In the genomic region with DNA sequence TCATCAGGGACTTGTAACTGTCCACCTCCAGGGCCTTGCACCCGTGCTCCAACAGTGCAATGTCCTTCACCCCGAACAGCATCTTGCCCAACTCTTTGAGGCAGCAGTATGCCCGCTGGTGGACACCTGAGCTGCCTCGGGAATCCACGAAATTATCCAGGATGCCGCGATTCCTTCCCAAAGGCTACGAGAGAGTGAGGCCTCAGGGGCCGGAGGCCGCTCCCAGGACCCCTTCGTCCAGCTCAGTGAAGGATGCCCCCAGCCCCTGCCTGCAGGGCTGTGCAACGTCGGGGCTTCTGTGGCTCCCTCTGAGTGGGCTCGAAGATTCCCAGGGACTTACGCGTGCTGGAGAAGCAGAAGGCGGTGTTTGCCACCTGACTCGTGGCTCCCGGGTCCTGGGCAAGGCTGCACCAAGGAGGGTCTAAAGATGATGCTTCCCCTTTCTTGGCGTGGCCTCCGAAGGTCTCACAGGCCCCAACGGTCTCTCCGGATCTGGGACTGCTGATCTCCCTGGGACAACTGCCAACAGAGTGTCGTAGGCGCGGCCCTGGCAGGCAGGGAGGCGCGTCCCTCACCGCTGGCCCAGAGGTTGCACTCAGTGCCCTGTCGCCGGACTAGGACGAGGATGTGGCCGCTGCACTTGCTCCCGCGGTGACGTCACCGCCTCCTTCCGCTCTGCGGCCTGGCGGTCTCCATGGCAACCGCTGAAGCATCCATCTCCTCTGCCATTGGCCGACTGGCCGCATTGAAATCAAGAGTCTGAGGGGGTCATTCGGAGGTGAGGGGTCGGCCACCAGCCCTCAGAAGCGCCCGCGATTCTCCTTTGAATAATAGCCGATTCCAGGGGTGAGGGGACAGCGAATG, we compare ENCODE assay signal across 8 cellular contexts. TPM values are rescaled to one million over a fixed set of nuclear protein-coding genes. Genes with fewer than 3 reads are reported as not detected.
DNase-seq lines count a peak whose midpoint lies in the region; ATAC-seq and TF ChIP-seq lines count a peak whose summit lies in the region.

PNMA8C (minus strand) TSS at position 659 of the 864 bp plus-strand sequence; CDS start at position 82, 577 bp downstream.

- peaks cover 10% of the 10 kb centered on the region for H3K27me3 ChIP-seq in CD8-positive, alpha-beta T cell (ENCODE audit: insufficient read depth, low read length)
- peaks cover 15 to 43% of the 10 kb centered on the region in 2 experiments for H3K27me3 ChIP-seq in mesenchymal stem cell (ENCODE audit: control insufficient read depth in 1 of 2, insufficient read depth in 1 of 2, low read length in 2 of 2)

- H2BK15ac ChIP-seq in mesenchymal stem cell (ENCODE audit: low read depth, poor library complexity, severe bottlenecking): no peak within 1 kb of the TSS

- 40% methylated on average over 50 of the region's 50 CpGs for WGBS in mesenchymal stem cell

- H3K4me1 ChIP-seq in CD8-positive, alpha-beta T cell (ENCODE audit: insufficient read depth, low read length): peaks cover 9% of the 10 kb centered on the region
- peaks cover 14% of the 10 kb centered on the region for H3K4me1 ChIP-seq in mesenchymal stem cell (ENCODE audit: control insufficient read depth, insufficient read depth, low read depth, low read length)

- TF ChIP-seq CTCF in CD8-positive, alpha-beta T cell (IDR thresholded peaks at IDR 0.05): no peak
- no peak for TF ChIP-seq CTCF in activated CD8-positive, alpha-beta T cell treated with anti-CD3 and anti-CD28 coated beads for 36 hours (IDR thresholded peaks at IDR 0.05)

- no peak within 1 kb of the TSS for H2BK12ac ChIP-seq in mesenchymal stem cell (ENCODE audit: low read length in 2 of 2)

- peak within 1 kb of the TSS; percentile 75 for H3K4me3 Mint-ChIP-seq in CD8-positive, alpha-beta T cell
- peak within 1 kb of the TSS; percentile 52 for H3K4me3 Mint-ChIP-seq in activated CD8-positive, alpha-beta T cell treated with anti-CD3 and anti-CD28 coated beads for 36 hours
- H3K4me3 Mint-ChIP-seq in effector memory CD8-positive, alpha-beta T cell: peak within 1 kb of the TSS; percentile 79 to 81
- peak within 1 kb of the TSS; percentile 63 for H3K4me3 Mint-ChIP-seq in stimulated activated memory B cell treated with anti-CD40 and anti-IgM and Interleukin-4, amounts not matched to agents 10 μg/mL and 1 μg/mL and 100 μg/mL, for 72 hours

- no peaks in the 10 kb centered on the region for H3K9me3 ChIP-seq in CD8-positive, alpha-beta T cell (ENCODE audit: low read length)
- H3K9me3 ChIP-seq in mesenchymal stem cell (ENCODE audit: control insufficient read depth, low read length): no peaks in the 10 kb centered on the region

- peak; percentile 21 to 71 (median 53) for DNase-seq in CD8-positive, alpha-beta T cell
- DNase-seq in NCI-H1105 treated with DMSO at 0.1 percent for 48 hours (lab: John Stamatoyannopoulos, UW) (peak; percentile 89), mesenchymal stem cell (peak; percentile 61)
- DNase-seq in activated CD8-positive, alpha-beta T cell treated with anti-CD3 and anti-CD28 coated beads for 36 hours: peak; percentile 78
- peak; percentile 36 to 44 (median 42) for DNase-seq in effector memory CD8-positive, alpha-beta T cell

- H3K79me1 ChIP-seq in mesenchymal stem cell (replicated peaks; ENCODE audit: low read length, poor library complexity, severe bottlenecking): no peaks in the 10 kb centered on the region

- H2BK120ac ChIP-seq in mesenchymal stem cell (ENCODE audit: low read depth, low read length): no peak within 1 kb of the TSS

- H3K36me3 ChIP-seq in CD8-positive, alpha-beta T cell (ENCODE audit: insufficient read depth, low read length): no peaks in the 10 kb centered on the region
- H3K36me3 ChIP-seq in mesenchymal stem cell (ENCODE audit: control insufficient read depth in 1 of 2, insufficient read depth in 2 of 2, low read depth in 1 of 2, low read length in 2 of 2): no peaks in the 10 kb centered on the region

- no peak within 1 kb of the TSS for H3K14ac ChIP-seq in mesenchymal stem cell (ENCODE audit: low read length in 2 of 2)

- no peaks in the 10 kb centered on the region for H3K9me3 Mint-ChIP-seq in CD8-positive, alpha-beta T cell
- no peaks in the 10 kb centered on the region for H3K9me3 Mint-ChIP-seq in activated CD8-positive, alpha-beta T cell treated with anti-CD3 and anti-CD28 coated beads for 36 hours
- no peaks in the 10 kb centered on the region for H3K9me3 Mint-ChIP-seq in effector memory CD8-positive, alpha-beta T cell
- peaks cover 6% of the 10 kb centered on the region for H3K9me3 Mint-ChIP-seq in stimulated activated memory B cell treated with anti-CD40 and anti-IgM and Interleukin-4, amounts not matched to agents 10 μg/mL and 1 μg/mL and 100 μg/mL, for 72 hours

- ATAC-seq in CD8-positive, alpha-beta T cell: peak; percentile 62
- peak; percentile 63 for ATAC-seq in activated CD8-positive, alpha-beta T cell treated with anti-CD3 and anti-CD28 coated beads for 36 hours
- peak; percentile 83 for ATAC-seq in effector memory CD8-positive, alpha-beta T cell (replicated peaks)
- peak; percentile 56 for ATAC-seq in stimulated activated memory B cell treated with anti-CD40 and anti-IgM and Interleukin-4, amounts not matched to agents 10 μg/mL and 1 μg/mL and 100 μg/mL, for 72 hours
- no peak for ATAC-seq in HG02588 (IDR thresholded peaks at IDR 0.05; ENCODE audit: unreplicated experiment)
- no peak for ATAC-seq in GM18517 (IDR thresholded peaks at IDR 0.05; ENCODE audit: unreplicated experiment)

- H3K4me1 Mint-ChIP-seq in CD8-positive, alpha-beta T cell (ENCODE audit: low read depth): peaks cover 27% of the 10 kb centered on the region
- peaks cover 32% of the 10 kb centered on the region for H3K4me1 Mint-ChIP-seq in activated CD8-positive, alpha-beta T cell treated with anti-CD3 and anti-CD28 coated beads for 36 hours (ENCODE audit: low read depth)
- peaks cover 24 to 31% of the 10 kb centered on the region in 2 donors for H3K4me1 Mint-ChIP-seq in effector memory CD8-positive, alpha-beta T cell (ENCODE audit: low read depth in 2 of 2)
- peaks cover 28% of the 10 kb centered on the region for H3K4me1 Mint-ChIP-seq in stimulated activated memory B cell treated with anti-CD40 and anti-IgM and Interleukin-4, amounts not matched to agents 10 μg/mL and 1 μg/mL and 100 μg/mL, for 72 hours

- no peak within 1 kb of the TSS for H4K91ac ChIP-seq in mesenchymal stem cell (ENCODE audit: low read length)

- H3K9ac ChIP-seq in mesenchymal stem cell (ENCODE audit: low read length): peak within 1 kb of the TSS; percentile 17

- no peak within 1 kb of the TSS for H3K4ac ChIP-seq in mesenchymal stem cell (ENCODE audit: low read depth in 1 of 2, low read length in 2 of 2)

- CTCF ChIA-PET in CD8-positive, alpha-beta T cell (lab: Charles Lee): interaction anchor here (0.6 kb wide), 1 partner anchor 33 kb away, joined by 3 read pairs; no protein-coding TSS in a partner anchor
- CTCF ChIA-PET in activated CD8-positive, alpha-beta T cell treated with anti-CD3 and anti-CD28 coated beads for 36 hours (lab: Charles Lee): interaction anchor here (1.0 kb wide), 1 partner anchor 86 kb away, joined by 3 read pairs; no protein-coding TSS in a partner anchor

- intact Hi-C loops in CD8-positive, alpha-beta T cell (cut with DNase I, micrococcal nuclease): no loop called here
- intact Hi-C loops in activated CD8-positive, alpha-beta T cell treated with anti-CD3 and anti-CD28 coated beads for 36 hours (cut with micrococcal nuclease): no loop called here

- H2AFZ ChIP-seq in mesenchymal stem cell (ENCODE audit: low read depth, low read length): no peak within 1 kb of the TSS

- no peak within 1 kb of the TSS for H3K18ac ChIP-seq in mesenchymal stem cell (ENCODE audit: low read depth in 1 of 2, low read length in 2 of 2)

- POLR2A ChIA-PET in CD8-positive, alpha-beta T cell (lab: Charles Lee): no interaction called here
- POLR2A ChIA-PET in activated CD8-positive, alpha-beta T cell treated with anti-CD3 and anti-CD28 coated beads for 36 hours (lab: Charles Lee): no interaction called here

- no peak within 1 kb of the TSS for H2AK5ac ChIP-seq in mesenchymal stem cell (ENCODE audit: low read length, severe bottlenecking)

- peaks cover 70% of the 10 kb centered on the region for H3K27me3 Mint-ChIP-seq in CD8-positive, alpha-beta T cell (ENCODE audit: low read depth)
- peaks cover 67% of the 10 kb centered on the region for H3K27me3 Mint-ChIP-seq in activated CD8-positive, alpha-beta T cell treated with anti-CD3 and anti-CD28 coated beads for 36 hours
- H3K27me3 Mint-ChIP-seq in effector memory CD8-positive, alpha-beta T cell: peaks cover 66 to 90% of the 10 kb centered on the region in 2 donors
- H3K27me3 Mint-ChIP-seq in stimulated activated memory B cell treated with anti-CD40 and anti-IgM and Interleukin-4, amounts not matched to agents 10 μg/mL and 1 μg/mL and 100 μg/mL, for 72 hours: peaks cover 89% of the 10 kb centered on the region

- H3K4me3 ChIP-seq in CD8-positive, alpha-beta T cell (ENCODE audit: low read depth, low read length): peak within 1 kb of the TSS; percentile 30
- peak within 1 kb of the TSS in 1 of 2 experiments; percentile 65 for H3K4me3 ChIP-seq in mesenchymal stem cell (ENCODE audit: insufficient read depth in 1 of 2, low read depth in 1 of 2, low read length in 2 of 2)

- H3K27ac Mint-ChIP-seq in CD8-positive, alpha-beta T cell: no peak within 1 kb of the TSS
- no peak within 1 kb of the TSS for H3K27ac Mint-ChIP-seq in activated CD8-positive, alpha-beta T cell treated with anti-CD3 and anti-CD28 coated beads for 36 hours
- peak within 1 kb of the TSS; percentile 75 to 90 for H3K27ac Mint-ChIP-seq in effector memory CD8-positive, alpha-beta T cell
- H3K27ac Mint-ChIP-seq in stimulated activated memory B cell treated with anti-CD40 and anti-IgM and Interleukin-4, amounts not matched to agents 10 μg/mL and 1 μg/mL and 100 μg/mL, for 72 hours: no peak within 1 kb of the TSS

- no peak within 1 kb of the TSS for H4K8ac ChIP-seq in mesenchymal stem cell (ENCODE audit: low read length)

- H3K4me2 ChIP-seq in mesenchymal stem cell (ENCODE audit: low read length, poor library complexity, severe bottlenecking): peak within 1 kb of the TSS; percentile 14

- H3K23ac ChIP-seq in mesenchymal stem cell (ENCODE audit: low read length in 2 of 2): no peak within 1 kb of the TSS

- H3K27ac ChIP-seq in CD8-positive, alpha-beta T cell (ENCODE audit: low read depth, low read length): no peak within 1 kb of the TSS
- no peak within 1 kb of the TSS for H3K27ac ChIP-seq in mesenchymal stem cell (ENCODE audit: low read length, poor library complexity, severe bottlenecking)

- H3K36me3 Mint-ChIP-seq in CD8-positive, alpha-beta T cell: no peaks in the 10 kb centered on the region
- H3K36me3 Mint-ChIP-seq in activated CD8-positive, alpha-beta T cell treated with anti-CD3 and anti-CD28 coated beads for 36 hours (ENCODE audit: low read depth): no peaks in the 10 kb centered on the region
- peaks cover 16% of the 10 kb centered on the region for H3K36me3 Mint-ChIP-seq in effector memory CD8-positive, alpha-beta T cell (ENCODE audit: insufficient read depth)
- H3K36me3 Mint-ChIP-seq in stimulated activated memory B cell treated with anti-CD40 and anti-IgM and Interleukin-4, amounts not matched to agents 10 μg/mL and 1 μg/mL and 100 μg/mL, for 72 hours: no peaks in the 10 kb centered on the region

- no peak within 1 kb of the TSS for H2BK5ac ChIP-seq in mesenchymal stem cell (ENCODE audit: low read depth, low read length, poor library complexity, severe bottlenecking)

RNA-seq across cellular contexts. Expression of gene PNMA8C, which starts in this region (rescaled TPM):
- total RNA-seq in CD8-positive, alpha-beta T cell: under 1 TPM in 1 of 2 experiments, not detected in 1; 0.08 TPM
- total RNA-seq in activated CD8-positive, alpha-beta T cell treated with anti-CD3 and anti-CD28 coated beads for 36 hours: not detected
- polyA plus RNA-seq in mesenchymal stem cell (2013, experiment 1 of 2): 0.03 TPM
- 0.03 TPM for polyA plus RNA-seq in mesenchymal stem cell (2013, experiment 2 of 2)

Comparison
In these comparisons a context has a peak if more than half of its experiments do, and no peak if none do; other contexts are left out.
1. Peak in DNase-seq, ATAC-seq and H3K4me3 ChIP-seq in CD8-positive, alpha-beta T cell; RNA of the gene not detected or under 1 TPM.
2. Peak in DNase-seq and ATAC-seq in activated CD8-positive, alpha-beta T cell treated with anti-CD3 and anti-CD28 coated beads for 36 hours; RNA of the gene not detected or under 1 TPM.
3. ATAC-seq: peak in effector memory CD8-positive, alpha-beta T cell (single experiment) and stimulated activated memory B cell treated with anti-CD40 and anti-IgM and Interleukin-4, amounts not matched to agents 10 μg/mL and 1 μg/mL and 100 μg/mL, for 72 hours (single experiment); none in HG02588 (single experiment) and GM18517 (single experiment).
4. H3K27ac Mint-ChIP-seq: peak in effector memory CD8-positive, alpha-beta T cell (2 of 2); none in CD8-positive, alpha-beta T cell (single experiment), activated CD8-positive, alpha-beta T cell treated with anti-CD3 and anti-CD28 coated beads for 36 hours (single experiment) and stimulated activated memory B cell treated with anti-CD40 and anti-IgM and Interleukin-4, amounts not matched to agents 10 μg/mL and 1 μg/mL and 100 μg/mL, for 72 hours (single experiment).
5. Peak in every context shown above with its lines, with median percentiles within 50 percentile points of each other: DNase-seq and H3K4me3 Mint-ChIP-seq.